Comparison of ENCODE assay signal across 15 cellular contexts in genomic region chrX:68983004-68983857, GRCh38.
"Had no signal": no experiment of that assay in that cellular context is flagged by ENCODE, and none has a peak within 500 bp of the region (broad histone marks: within the 10 kb centered on the region; RNA-seq: fewer than 3 reads in every experiment).

No MANE protein-coding gene starts in this region.

- H3K27me3 ChIP-seq: gastrocnemius medialis, testis, upper lobe of left lung had no signal

- ATAC-seq: effector memory CD8-positive, alpha-beta T cell had no signal

- H3K27ac Mint-ChIP-seq: activated CD4-positive, alpha-beta T cell treated with anti-CD3 and anti-CD28 coated beads, Interleukin-2, amount 10 ng/mL, durations not matched to agents 24 days and 14 days; activated naive CD8-positive, alpha-beta T cell treated with anti-CD3 and anti-CD28 coated beads, Interleukin-2, amount 10 ng/mL, durations not matched to agents 7 days and 5 days; activated T-helper 1 cell treated with anti-CD3 and anti-CD28 coated beads, Interleukin-12 subunit alpha, Interleukin-12 subunit beta, Interleukin-2, Interleukin-4 antibody, amounts not matched to agents 30 ng/mL and 10 ng/mL and 1 ng/mL, durations not matched to agents 14 hours and 24 hours and 36 hours; dendritic cell treated with granulocyte-macrophage colony-stimulating factor and Interleukin-4, amounts not matched to agents 40 ng/mL and 50 ng/mL, for 4 days; effector memory CD8-positive, alpha-beta T cell; T-helper 2 cell treated with Interferon-gamma antibody and Interleukin-4, amounts not matched to agents 5 μg/mL and 100 μg/mL, for 36 hours had no signal

- H3K4me3 ChIP-seq: gastrocnemius medialis, stomach, testis, upper lobe of left lung had no signal

- H3K9me3 ChIP-seq: gastrocnemius medialis, stomach, testis, upper lobe of left lung had no signal

- DNase-seq: activated CD4-positive, alpha-beta T cell treated with anti-CD3 and anti-CD28 coated beads, Interleukin-2, amount 10 ng/mL, durations not matched to agents 24 days and 14 days; activated CD4-positive, CD25-positive, alpha-beta regulatory T cell; activated CD8-positive, alpha-beta memory T cell treated with anti-CD3 and anti-CD28 coated beads for 24 hours; activated naive CD8-positive, alpha-beta T cell treated with anti-CD3 and anti-CD28 coated beads, Interleukin-2, amount 10 ng/mL, durations not matched to agents 7 days and 5 days; effector memory CD8-positive, alpha-beta T cell; gastrocnemius medialis; mesenchymal stem cell; stimulated activated CD4-positive, alpha-beta T cell treated with anti-CD3 and anti-CD28 coated beads, Interleukin-1b, Interleukin-23, amount 100 ng/mL, for 48 hours; stomach; testis; upper lobe of left lung had no signal

- H3K4me1 ChIP-seq: gastrocnemius medialis, testis had no signal

- H3K36me3 ChIP-seq: gastrocnemius medialis, stomach, upper lobe of left lung had no signal

- H3K9me3 Mint-ChIP-seq: activated CD4-positive, alpha-beta T cell treated with anti-CD3 and anti-CD28 coated beads, Interleukin-2, amount 10 ng/mL, durations not matched to agents 24 days and 14 days; activated naive CD8-positive, alpha-beta T cell treated with anti-CD3 and anti-CD28 coated beads, Interleukin-2, amount 10 ng/mL, durations not matched to agents 7 days and 5 days; activated T-helper 1 cell treated with anti-CD3 and anti-CD28 coated beads, Interleukin-12 subunit alpha, Interleukin-12 subunit beta, Interleukin-2, Interleukin-4 antibody, amounts not matched to agents 30 ng/mL and 10 ng/mL and 1 ng/mL, durations not matched to agents 14 hours and 24 hours and 36 hours; effector memory CD8-positive, alpha-beta T cell; T-helper 2 cell treated with Interferon-gamma antibody and Interleukin-4, amounts not matched to agents 5 μg/mL and 100 μg/mL, for 36 hours had no signal

- H3K36me3 Mint-ChIP-seq: activated naive CD8-positive, alpha-beta T cell treated with anti-CD3 and anti-CD28 coated beads, Interleukin-2, amount 10 ng/mL, durations not matched to agents 7 days and 5 days had no signal

- H3K27ac ChIP-seq: epithelial cell of prostate, gastrocnemius medialis, stomach, testis, upper lobe of left lung had no signal
